In genomic region chr16:57949013-57949412, GRCh38 we compare ENCODE assay signal across 2 cellular contexts.
TF ChIP-seq lines count a peak whose summit lies in the region.

No MANE protein-coding gene starts in this region.

TF ChIP-seq in HEK293, 187 proteins besides CTCF, POLR2A, EP300 and RAD21 (continued from another document):
- 0 out of 2 replicates have a peak, but pooled peaks have one; percentile 41 for TF ChIP-seq ZIC2 (tag by site-specific recombination; IDR thresholded peaks at IDR 0.05)
- no peak for TF ChIP-seq ZNF624 (tag by site-specific recombination; IDR thresholded peaks at IDR 0.05)
TF ChIP-seq in HEK293: peak in this region for 2.

TF ChIP-seq in WTC11, 78 proteins besides CTCF, POLR2A, EP300 and RAD21 (continued from another document):
- TF ChIP-seq, protein P1, sequence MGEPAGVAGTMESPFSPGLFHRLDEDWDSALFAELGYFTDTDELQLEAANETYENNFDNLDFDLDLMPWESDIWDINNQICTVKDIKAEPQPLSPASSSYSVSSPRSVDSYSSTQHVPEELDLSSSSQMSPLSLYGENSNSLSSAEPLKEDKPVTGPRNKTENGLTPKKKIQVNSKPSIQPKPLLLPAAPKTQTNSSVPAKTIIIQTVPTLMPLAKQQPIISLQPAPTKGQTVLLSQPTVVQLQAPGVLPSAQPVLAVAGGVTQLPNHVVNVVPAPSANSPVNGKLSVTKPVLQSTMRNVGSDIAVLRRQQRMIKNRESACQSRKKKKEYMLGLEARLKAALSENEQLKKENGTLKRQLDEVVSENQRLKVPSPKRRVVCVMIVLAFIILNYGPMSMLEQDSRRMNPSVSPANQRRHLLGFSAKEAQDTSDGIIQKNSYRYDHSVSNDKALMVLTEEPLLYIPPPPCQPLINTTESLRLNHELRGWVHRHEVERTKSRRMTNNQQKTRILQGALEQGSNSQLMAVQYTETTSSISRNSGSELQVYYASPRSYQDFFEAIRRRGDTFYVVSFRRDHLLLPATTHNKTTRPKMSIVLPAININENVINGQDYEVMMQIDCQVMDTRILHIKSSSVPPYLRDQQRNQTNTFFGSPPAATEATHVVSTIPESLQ (CRISPR knock-in tag; IDR thresholded peaks at IDR 0.05), result no peak
- no peak for TF ChIP-seq NR1H2 (CRISPR knock-in tag; IDR thresholded peaks at IDR 0.05)
- TF ChIP-seq, protein P2, sequence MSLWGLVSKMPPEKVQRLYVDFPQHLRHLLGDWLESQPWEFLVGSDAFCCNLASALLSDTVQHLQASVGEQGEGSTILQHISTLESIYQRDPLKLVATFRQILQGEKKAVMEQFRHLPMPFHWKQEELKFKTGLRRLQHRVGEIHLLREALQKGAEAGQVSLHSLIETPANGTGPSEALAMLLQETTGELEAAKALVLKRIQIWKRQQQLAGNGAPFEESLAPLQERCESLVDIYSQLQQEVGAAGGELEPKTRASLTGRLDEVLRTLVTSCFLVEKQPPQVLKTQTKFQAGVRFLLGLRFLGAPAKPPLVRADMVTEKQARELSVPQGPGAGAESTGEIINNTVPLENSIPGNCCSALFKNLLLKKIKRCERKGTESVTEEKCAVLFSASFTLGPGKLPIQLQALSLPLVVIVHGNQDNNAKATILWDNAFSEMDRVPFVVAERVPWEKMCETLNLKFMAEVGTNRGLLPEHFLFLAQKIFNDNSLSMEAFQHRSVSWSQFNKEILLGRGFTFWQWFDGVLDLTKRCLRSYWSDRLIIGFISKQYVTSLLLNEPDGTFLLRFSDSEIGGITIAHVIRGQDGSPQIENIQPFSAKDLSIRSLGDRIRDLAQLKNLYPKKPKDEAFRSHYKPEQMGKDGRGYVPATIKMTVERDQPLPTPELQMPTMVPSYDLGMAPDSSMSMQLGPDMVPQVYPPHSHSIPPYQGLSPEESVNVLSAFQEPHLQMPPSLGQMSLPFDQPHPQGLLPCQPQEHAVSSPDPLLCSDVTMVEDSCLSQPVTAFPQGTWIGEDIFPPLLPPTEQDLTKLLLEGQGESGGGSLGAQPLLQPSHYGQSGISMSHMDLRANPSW (CRISPR knock-in tag; conservative IDR thresholded peaks at IDR 0.05; ENCODE audit: low read depth), result no peak
- no peak for TF ChIP-seq TEAD4 (CRISPR knock-in tag; IDR thresholded peaks at IDR 0.05)
